Comparison of ENCODE assay signal across 16 cellular contexts in genomic region chr17:17412331-17412730, GRCh38.
DNase-seq lines count a peak whose midpoint lies in the region; ATAC-seq and TF ChIP-seq lines count a peak whose summit lies in the region.
"Had no signal": no experiment of that assay in that cellular context is flagged by ENCODE, and none has a peak within 500 bp of the region (broad histone marks: within the 10 kb centered on the region; RNA-seq: fewer than 3 reads in every experiment).

No MANE protein-coding gene starts in this region.

- TF ChIP-seq CTCF in NB4 (IDR thresholded peaks at IDR 0.05; ENCODE audit: low read depth, low read length) (no peak), sigmoid colon (IDR thresholded peaks at IDR 0.05) (no peak)

- no peaks in the 10 kb centered on the region for H3K36me3 ChIP-seq in sigmoid colon
- H3K36me3 ChIP-seq: gastroesophageal sphincter, left ventricle myocardium inferior had no signal

- H3K4me3 ChIP-seq in NB4 (ENCODE audit: low read depth, low read length) (no peak overlapping the region), sigmoid colon (no peak overlapping the region)
- H3K4me3 ChIP-seq: gastroesophageal sphincter, left ventricle myocardium inferior had no signal

- DNase-seq in Daoy (ENCODE audit: low read depth) (peak; percentile 53), NB4 (ENCODE audit: low read depth) (peak; percentile 27), epithelial cell of prostate (ENCODE audit: low read depth, low spot score) (peak; percentile 44), sigmoid colon (peak; percentile 36), amygdala (lab: John Stamatoyannopoulos, UW) (no peak)
- no peak for DNase-seq in stimulated activated CD8-positive, alpha-beta memory T cell treated with anti-CD3 and anti-CD28 coated beads, Interleukin-4, amount 100 ng/mL, for 48 hours
- DNase-seq in stimulated activated naive CD4-positive, alpha-beta T cell treated with Interleukin-2 at 50 U/mL for 16 hours (lab: John Stamatoyannopoulos, UW), result no peak
- DNase-seq: activated CD4-positive, CD25-positive, alpha-beta regulatory T cell treated with anti-CD3 and anti-CD28 coated beads, Interleukin-2, amount 50 U/mL, for 72 hours; cerebellar nuclear complex; GOT3; left ventricle myocardium inferior; NCI-H187; NK-92 treated with Interleukin-12 subunit alpha and Interleukin-12 subunit beta, amount 100 ng/mL, for 24 hours; stimulated activated CD4-positive, alpha-beta T cell treated with anti-CD3 and anti-CD28 coated beads, Interleukin-15, amount 100 ng/mL, for 24 hours had no signal

- no peak for TF ChIP-seq EP300 in sigmoid colon (IDR thresholded peaks at IDR 0.05)

- H3K4me1 ChIP-seq in sigmoid colon, result peaks cover 0 to 11% (median 3%) of the 10 kb centered on the region in 4 donors

- TF ChIP-seq POLR2A in NB4 (IDR thresholded peaks at IDR 0.05; ENCODE audit: extremely low read depth, insufficient read length) (no peak), sigmoid colon (IDR thresholded peaks at IDR 0.05) (no peak)

- intact Hi-C loops in sigmoid colon (cut with DNase I), result no loop called here

- H3K9me3 ChIP-seq in sigmoid colon, result no peaks in the 10 kb centered on the region
- H3K9me3 ChIP-seq: gastroesophageal sphincter, left ventricle myocardium inferior had no signal

- 54% methylated on average over 4 of the region's 4 CpGs for WGBS in sigmoid colon, 2 donors

- peaks cover 0 to 12% (median 0%) of the 10 kb centered on the region in 3 donors for H3K27me3 ChIP-seq in sigmoid colon

- peak overlapping the region; percentile 90 for H3K27ac ChIP-seq in epithelial cell of prostate
- no peak overlapping the region for H3K27ac ChIP-seq in sigmoid colon
- H3K27ac ChIP-seq: gastroesophageal sphincter, left ventricle myocardium inferior had no signal

- no peak for ATAC-seq in HG03460 (IDR thresholded peaks at IDR 0.05; ENCODE audit: unreplicated experiment)
- ATAC-seq: gastroesophageal sphincter had no signal

Comparison
In these comparisons a context has a peak if more than half of its experiments do, and no peak if none do; other contexts are left out.
1. DNase-seq: peak in Daoy (single experiment), NB4 (single experiment), epithelial cell of prostate (single experiment) and sigmoid colon (single experiment); none in stimulated activated CD8-positive, alpha-beta memory T cell treated with anti-CD3 and anti-CD28 coated beads, Interleukin-4, amount 100 ng/mL, for 48 hours (single experiment), amygdala (0 of 56) and stimulated activated naive CD4-positive, alpha-beta T cell treated with Interleukin-2 at 50 U/mL for 16 hours (single experiment).